ENCODE assay signal across 11 cellular contexts in genomic region chr14:94515426-94515825, GRCh38. TPM values are rescaled to one million over a fixed set of nuclear protein-coding genes. Genes with fewer than 3 reads are reported as not detected.
"Had no signal": no experiment of that assay in that cellular context is flagged by ENCODE, and none has a peak within 500 bp of the region (broad histone marks: within the 10 kb centered on the region; RNA-seq: fewer than 3 reads in every experiment).

No MANE protein-coding gene starts in this region.

- H3K4me2 ChIP-seq: GM23338 had no signal

- H2AFZ ChIP-seq: GM23338 had no signal

- DNase-seq: H7, HFFc6, KBM-7 had no signal

- ATAC-seq: GM23338, HCT116 had no signal

- H3K4me3 ChIP-seq: GM23338, HAP-1 had no signal

- H3K27ac ChIP-seq: HL-60 had no signal

- H3K9me3 ChIP-seq: HAP-1 had no signal

- H3K4me1 ChIP-seq: HAP-1 had no signal

- H3K36me3 ChIP-seq: HAP-1 had no signal

RNA-seq across cellular contexts. Expression of gene SERPINA12, which starts 6.2 kb away (rescaled TPM):
- total RNA-seq: GM23338, H4, H7, HepG2, HFFc6, HT1080 had no signal
- polyA plus RNA-seq: GM23338, IgD-negative memory B cell had no signal

RNA-seq across cellular contexts. Expression of gene SERPINA9, which starts 39.4 kb away (rescaled TPM):
- total RNA-seq: GM23338, H4, H7, HepG2, HFFc6, HT1080 had no signal
- polyA plus RNA-seq: GM23338 had no signal

RNA-seq across cellular contexts. Expression of gene SERPINA4, which starts 45.8 kb away (rescaled TPM):
- total RNA-seq: GM23338, H4, H7, HFFc6, HT1080 had no signal
- polyA plus RNA-seq: GM23338, IgD-negative memory B cell had no signal
